In genomic region chr12:55829967-55830600, GRCh38 we compare ENCODE assay signal across 1 cellular context.
TF ChIP-seq lines count a peak whose summit lies in the region.

No MANE protein-coding gene starts in this region.

TF ChIP-seq in HepG2, 621 proteins besides CTCF, POLR2A, EP300 and RAD21 (continued from another document and continues in another):
- TF ChIP-seq ZBTB40 (IDR thresholded peaks at IDR 0.05) = no peak
- TF ChIP-seq ZBTB40 (CRISPR knock-in tag; IDR thresholded peaks at IDR 0.05) = no peak
- TF ChIP-seq MIER3 (CRISPR knock-in tag; IDR thresholded peaks at IDR 0.05; ENCODE audit: borderline replicate concordance) = no peak; the same call in 1 of the 2 replicates
- TF ChIP-seq SRSF4 (IDR thresholded peaks at IDR 0.05; ENCODE audit: low read depth, low read length, poor library complexity, severe bottlenecking) = no peak
- TF ChIP-seq ZNF644 (CRISPR knock-in tag; IDR thresholded peaks at IDR 0.05; ENCODE audit: low read depth) = no peak
- TF ChIP-seq ZNF343 (CRISPR knock-in tag; IDR thresholded peaks at IDR 0.05) = 0 out of 2 replicates have a peak, but pooled peaks have one; percentile 28
- TF ChIP-seq MBNL3 (CRISPR knock-in tag; conservative IDR thresholded peaks at IDR 0.05) = no peak
- no peak for TF ChIP-seq TEF (CRISPR knock-in tag; IDR thresholded peaks at IDR 0.05)
- no peak; the same call in 1 of the 2 replicates for TF ChIP-seq ZFP36L1 (CRISPR knock-in tag; IDR thresholded peaks at IDR 0.05)
- no peak for TF ChIP-seq ZNF3 (CRISPR knock-in tag; IDR thresholded peaks at IDR 0.05)
- TF ChIP-seq ZNF101 (CRISPR knock-in tag; IDR thresholded peaks at IDR 0.05; ENCODE audit: borderline replicate concordance, low read depth) = no peak
- TF ChIP-seq RBM39 (IDR thresholded peaks at IDR 0.05; ENCODE audit: low read depth, low read length, poor library complexity, severe bottlenecking) = peak; percentile 28
- TF ChIP-seq RORA (CRISPR knock-in tag; IDR thresholded peaks at IDR 0.05) = no peak
- peak; percentile 7; the same call in 1 of the 2 replicates for TF ChIP-seq MYC (CRISPR knock-in tag; IDR thresholded peaks at IDR 0.05; ENCODE audit: borderline replicate concordance)
- TF ChIP-seq, protein P1, sequence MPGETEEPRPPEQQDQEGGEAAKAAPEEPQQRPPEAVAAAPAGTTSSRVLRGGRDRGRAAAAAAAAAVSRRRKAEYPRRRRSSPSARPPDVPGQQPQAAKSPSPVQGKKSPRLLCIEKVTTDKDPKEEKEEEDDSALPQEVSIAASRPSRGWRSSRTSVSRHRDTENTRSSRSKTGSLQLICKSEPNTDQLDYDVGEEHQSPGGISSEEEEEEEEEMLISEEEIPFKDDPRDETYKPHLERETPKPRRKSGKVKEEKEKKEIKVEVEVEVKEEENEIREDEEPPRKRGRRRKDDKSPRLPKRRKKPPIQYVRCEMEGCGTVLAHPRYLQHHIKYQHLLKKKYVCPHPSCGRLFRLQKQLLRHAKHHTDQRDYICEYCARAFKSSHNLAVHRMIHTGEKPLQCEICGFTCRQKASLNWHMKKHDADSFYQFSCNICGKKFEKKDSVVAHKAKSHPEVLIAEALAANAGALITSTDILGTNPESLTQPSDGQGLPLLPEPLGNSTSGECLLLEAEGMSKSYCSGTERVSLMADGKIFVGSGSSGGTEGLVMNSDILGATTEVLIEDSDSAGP (CRISPR knock-in tag; IDR thresholded peaks at IDR 0.05; ENCODE audit: borderline replicate concordance) = peak; percentile 98; the same call in 1 of the 2 replicates
- TF ChIP-seq MLX (CRISPR knock-in tag; IDR thresholded peaks at IDR 0.05) = no peak
- TF ChIP-seq MZF1 (CRISPR knock-in tag; IDR thresholded peaks at IDR 0.05; ENCODE audit: borderline replicate concordance) = peak; percentile 64; the same call in 1 of the 2 replicates
- TF ChIP-seq POLR2AphosphoS5 (IDR thresholded peaks at IDR 0.05; ENCODE audit: low read depth, low read length) = peak; percentile 74; the same call in 1 of the 2 replicates
- TF ChIP-seq, protein P2, sequence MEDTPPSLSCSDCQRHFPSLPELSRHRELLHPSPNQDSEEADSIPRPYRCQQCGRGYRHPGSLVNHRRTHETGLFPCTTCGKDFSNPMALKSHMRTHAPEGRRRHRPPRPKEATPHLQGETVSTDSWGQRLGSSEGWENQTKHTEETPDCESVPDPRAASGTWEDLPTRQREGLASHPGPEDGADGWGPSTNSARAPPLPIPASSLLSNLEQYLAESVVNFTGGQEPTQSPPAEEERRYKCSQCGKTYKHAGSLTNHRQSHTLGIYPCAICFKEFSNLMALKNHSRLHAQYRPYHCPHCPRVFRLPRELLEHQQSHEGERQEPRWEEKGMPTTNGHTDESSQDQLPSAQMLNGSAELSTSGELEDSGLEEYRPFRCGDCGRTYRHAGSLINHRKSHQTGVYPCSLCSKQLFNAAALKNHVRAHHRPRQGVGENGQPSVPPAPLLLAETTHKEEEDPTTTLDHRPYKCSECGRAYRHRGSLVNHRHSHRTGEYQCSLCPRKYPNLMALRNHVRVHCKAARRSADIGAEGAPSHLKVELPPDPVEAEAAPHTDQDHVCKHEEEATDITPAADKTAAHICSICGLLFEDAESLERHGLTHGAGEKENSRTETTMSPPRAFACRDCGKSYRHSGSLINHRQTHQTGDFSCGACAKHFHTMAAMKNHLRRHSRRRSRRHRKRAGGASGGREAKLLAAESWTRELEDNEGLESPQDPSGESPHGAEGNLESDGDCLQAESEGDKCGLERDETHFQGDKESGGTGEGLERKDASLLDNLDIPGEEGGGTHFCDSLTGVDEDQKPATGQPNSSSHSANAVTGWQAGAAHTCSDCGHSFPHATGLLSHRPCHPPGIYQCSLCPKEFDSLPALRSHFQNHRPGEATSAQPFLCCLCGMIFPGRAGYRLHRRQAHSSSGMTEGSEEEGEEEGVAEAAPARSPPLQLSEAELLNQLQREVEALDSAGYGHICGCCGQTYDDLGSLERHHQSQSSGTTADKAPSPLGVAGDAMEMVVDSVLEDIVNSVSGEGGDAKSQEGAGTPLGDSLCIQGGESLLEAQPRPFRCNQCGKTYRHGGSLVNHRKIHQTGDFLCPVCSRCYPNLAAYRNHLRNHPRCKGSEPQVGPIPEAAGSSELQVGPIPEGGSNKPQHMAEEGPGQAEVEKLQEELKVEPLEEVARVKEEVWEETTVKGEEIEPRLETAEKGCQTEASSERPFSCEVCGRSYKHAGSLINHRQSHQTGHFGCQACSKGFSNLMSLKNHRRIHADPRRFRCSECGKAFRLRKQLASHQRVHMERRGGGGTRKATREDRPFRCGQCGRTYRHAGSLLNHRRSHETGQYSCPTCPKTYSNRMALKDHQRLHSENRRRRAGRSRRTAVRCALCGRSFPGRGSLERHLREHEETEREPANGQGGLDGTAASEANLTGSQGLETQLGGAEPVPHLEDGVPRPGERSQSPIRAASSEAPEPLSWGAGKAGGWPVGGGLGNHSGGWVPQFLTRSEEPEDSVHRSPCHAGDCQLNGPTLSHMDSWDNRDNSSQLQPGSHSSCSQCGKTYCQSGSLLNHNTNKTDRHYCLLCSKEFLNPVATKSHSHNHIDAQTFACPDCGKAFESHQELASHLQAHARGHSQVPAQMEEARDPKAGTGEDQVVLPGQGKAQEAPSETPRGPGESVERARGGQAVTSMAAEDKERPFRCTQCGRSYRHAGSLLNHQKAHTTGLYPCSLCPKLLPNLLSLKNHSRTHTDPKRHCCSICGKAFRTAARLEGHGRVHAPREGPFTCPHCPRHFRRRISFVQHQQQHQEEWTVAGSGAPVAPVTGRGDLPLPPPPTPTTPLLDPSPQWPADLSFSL (CRISPR knock-in tag; IDR thresholded peaks at IDR 0.05) = no peak
- TF ChIP-seq ZNF180 (CRISPR knock-in tag; IDR thresholded peaks at IDR 0.05; ENCODE audit: borderline replicate concordance, low read depth) = no peak
- TF ChIP-seq MXI1 (IDR thresholded peaks at IDR 0.05; ENCODE audit: borderline replicate concordance, low read depth, low read length) = no peak
- TF ChIP-seq AGO2 (optimal IDR thresholded peaks at IDR 0.05; ENCODE audit: low read depth, low read length) = peak; percentile 92
- TF ChIP-seq PAF1 (CRISPR knock-in tag; IDR thresholded peaks at IDR 0.05) = no peak
- TF ChIP-seq, protein P3, sequence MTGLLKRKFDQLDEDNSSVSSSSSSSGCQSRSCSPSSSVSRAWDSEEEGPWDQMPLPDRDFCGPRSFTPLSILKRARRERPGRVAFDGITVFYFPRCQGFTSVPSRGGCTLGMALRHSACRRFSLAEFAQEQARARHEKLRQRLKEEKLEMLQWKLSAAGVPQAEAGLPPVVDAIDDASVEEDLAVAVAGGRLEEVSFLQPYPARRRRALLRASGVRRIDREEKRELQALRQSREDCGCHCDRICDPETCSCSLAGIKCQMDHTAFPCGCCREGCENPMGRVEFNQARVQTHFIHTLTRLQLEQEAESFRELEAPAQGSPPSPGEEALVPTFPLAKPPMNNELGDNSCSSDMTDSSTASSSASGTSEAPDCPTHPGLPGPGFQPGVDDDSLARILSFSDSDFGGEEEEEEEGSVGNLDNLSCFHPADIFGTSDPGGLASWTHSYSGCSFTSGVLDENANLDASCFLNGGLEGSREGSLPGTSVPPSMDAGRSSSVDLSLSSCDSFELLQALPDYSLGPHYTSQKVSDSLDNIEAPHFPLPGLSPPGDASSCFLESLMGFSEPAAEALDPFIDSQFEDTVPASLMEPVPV (CRISPR knock-in tag; IDR thresholded peaks at IDR 0.05) = peak; percentile 59; the same call in 1 of the 2 replicates
- no peak; the same call in 1 of the 2 replicates for TF ChIP-seq RNF219 (CRISPR knock-in tag; IDR thresholded peaks at IDR 0.05)
- TF ChIP-seq THYN1 (CRISPR knock-in tag; IDR thresholded peaks at IDR 0.05; ENCODE audit: borderline replicate concordance, low read depth) = no peak
- TF ChIP-seq, protein P4, sequence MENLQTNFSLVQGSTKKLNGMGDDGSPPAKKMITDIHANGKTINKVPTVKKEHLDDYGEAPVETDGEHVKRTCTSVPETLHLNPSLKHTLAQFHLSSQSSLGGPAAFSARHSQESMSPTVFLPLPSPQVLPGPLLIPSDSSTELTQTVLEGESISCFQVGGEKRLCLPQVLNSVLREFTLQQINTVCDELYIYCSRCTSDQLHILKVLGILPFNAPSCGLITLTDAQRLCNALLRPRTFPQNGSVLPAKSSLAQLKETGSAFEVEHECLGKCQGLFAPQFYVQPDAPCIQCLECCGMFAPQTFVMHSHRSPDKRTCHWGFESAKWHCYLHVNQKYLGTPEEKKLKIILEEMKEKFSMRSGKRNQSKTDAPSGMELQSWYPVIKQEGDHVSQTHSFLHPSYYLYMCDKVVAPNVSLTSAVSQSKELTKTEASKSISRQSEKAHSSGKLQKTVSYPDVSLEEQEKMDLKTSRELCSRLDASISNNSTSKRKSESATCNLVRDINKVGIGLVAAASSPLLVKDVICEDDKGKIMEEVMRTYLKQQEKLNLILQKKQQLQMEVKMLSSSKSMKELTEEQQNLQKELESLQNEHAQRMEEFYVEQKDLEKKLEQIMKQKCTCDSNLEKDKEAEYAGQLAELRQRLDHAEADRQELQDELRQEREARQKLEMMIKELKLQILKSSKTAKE (CRISPR knock-in tag; IDR thresholded peaks at IDR 0.05; ENCODE audit: borderline replicate concordance) = no peak
- TF ChIP-seq TEAD2 (CRISPR knock-in tag; IDR thresholded peaks at IDR 0.05) = no peak
- 0 out of 2 replicates have a peak, but pooled peaks have one; percentile 16 for TF ChIP-seq MED13 (CRISPR knock-in tag; IDR thresholded peaks at IDR 0.05)
- TF ChIP-seq ZNF143 (CRISPR knock-in tag; IDR thresholded peaks at IDR 0.05) = no peak
